Comparison of ENCODE assay signal across 14 cellular contexts in the genomic region with DNA sequence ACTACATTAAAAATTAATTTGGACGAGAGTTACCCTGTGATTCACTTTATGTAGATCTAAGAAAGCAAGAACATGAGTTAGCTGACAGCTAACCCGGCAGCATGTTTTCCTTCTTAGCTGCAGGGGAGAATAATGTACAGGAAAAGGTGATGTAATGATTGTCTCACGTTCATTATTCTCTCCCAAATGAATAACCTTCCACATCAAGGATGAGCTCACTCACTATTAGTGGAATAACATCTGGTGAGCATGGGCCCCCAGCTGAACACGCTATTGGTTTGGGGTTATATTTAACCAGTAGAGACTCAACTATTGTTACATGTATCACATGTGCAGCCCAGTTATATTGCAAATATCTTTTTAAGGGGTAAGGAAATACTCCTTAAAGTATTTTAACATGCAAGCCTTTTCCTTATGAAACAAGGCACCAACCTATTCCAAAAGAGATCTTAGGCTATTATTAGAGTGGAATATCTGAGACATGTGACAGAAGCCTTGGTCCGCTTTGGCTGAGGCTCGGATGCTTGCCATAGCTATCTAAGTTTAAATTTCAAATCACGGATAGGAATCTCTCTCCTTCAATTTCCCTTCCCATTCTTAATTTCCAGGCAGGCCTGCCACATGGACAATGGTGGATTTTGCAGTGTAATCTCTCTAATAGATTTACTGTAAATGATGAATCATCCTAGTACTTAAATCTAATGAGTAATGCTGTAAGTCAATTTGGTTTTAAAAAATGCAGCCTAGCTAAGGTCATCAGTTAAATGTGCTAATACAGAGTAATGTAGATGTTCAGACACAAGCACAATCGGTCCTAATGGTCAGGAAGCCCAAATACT.
DNase-seq lines count a peak whose midpoint lies in the region; ATAC-seq and TF ChIP-seq lines count a peak whose summit lies in the region.
"Had no signal": no experiment of that assay in that cellular context is flagged by ENCODE, and none has a peak within 500 bp of the region (broad histone marks: within the 10 kb centered on the region; RNA-seq: fewer than 3 reads in every experiment).

No MANE protein-coding gene starts in this region.

- no peaks in the 10 kb centered on the region for H3K36me3 Mint-ChIP-seq in mesothelial cell of epicardium
- H3K36me3 Mint-ChIP-seq: activated naive CD4-positive, alpha-beta T cell treated with anti-CD3 and anti-CD28 coated beads, Interleukin-2, amount 50 U/mL, for 24 hours had no signal

- H3K9me3 ChIP-seq in stomach (no peaks in the 10 kb centered on the region), hepatocyte (ENCODE audit: low read depth) (no peaks in the 10 kb centered on the region)

- TF ChIP-seq EP300 in stomach (IDR thresholded peaks at IDR 0.05), result no peak

- H3K27ac ChIP-seq in stomach (no peak overlapping the region), hepatocyte (no peak overlapping the region)

- H3K9me3 Mint-ChIP-seq in mesothelial cell of epicardium, result no peaks in the 10 kb centered on the region
- H3K9me3 Mint-ChIP-seq: activated naive CD4-positive, alpha-beta T cell treated with anti-CD3 and anti-CD28 coated beads, Interleukin-2, amount 50 U/mL, for 24 hours; neural crest cell had no signal

- POLR2A ChIA-PET in BJ (lab: Charles Lee), result no interaction called here

- H3K79me2 ChIP-seq in hepatocyte, result no peaks in the 10 kb centered on the region

- no peak overlapping the region for H3K4me3 Mint-ChIP-seq in mesothelial cell of epicardium
- H3K4me3 Mint-ChIP-seq: activated naive CD4-positive, alpha-beta T cell treated with anti-CD3 and anti-CD28 coated beads, Interleukin-2, amount 50 U/mL, for 24 hours; neural crest cell had no signal

- no peak overlapping the region for H2AFZ ChIP-seq in hepatocyte

- no peaks in the 10 kb centered on the region for H3K27me3 Mint-ChIP-seq in mesothelial cell of epicardium (ENCODE audit: low read depth)

- no peaks in the 10 kb centered on the region for H3K36me3 ChIP-seq in BJ (ENCODE audit: control insufficient read depth, insufficient read depth, low read length)
- no peaks in the 10 kb centered on the region for H3K36me3 ChIP-seq in stomach
- no peaks in the 10 kb centered on the region for H3K36me3 ChIP-seq in hepatocyte (replicated peaks; ENCODE audit: insufficient read depth, low read depth)

- H3K4me2 ChIP-seq in hepatocyte, result no peak overlapping the region

- intact Hi-C loops in stomach (cut with DNase I; ENCODE audit: low total_unique reads), result no loop called here

- no peak overlapping the region for H3K4me3 ChIP-seq in BJ (ENCODE audit: low read depth, low read length)
- H3K4me3 ChIP-seq in stomach, result no peak overlapping the region
- H3K4me3 ChIP-seq in hepatocyte, result no peak overlapping the region

- WGBS in stomach, 5 donors, result 48 to 71% (median 62%) methylated on average over 8 of the region's 8 CpGs
- WGBS in hepatocyte (ENCODE audit: low lambda C conversion rate, missing lambda C conversion rate), result 59% methylated on average over 8 of the region's 8 CpGs

- peak overlapping the region; percentile 12 for H3K27ac Mint-ChIP-seq in mesothelial cell of epicardium
- H3K27ac Mint-ChIP-seq: activated naive CD4-positive, alpha-beta T cell treated with anti-CD3 and anti-CD28 coated beads, Interleukin-2, amount 50 U/mL, for 24 hours had no signal

- H3K4me1 ChIP-seq in stomach (peaks cover 0 to 15% (median 7%) of the 10 kb centered on the region in 4 donors), hepatocyte (ENCODE audit: insufficient read depth) (peaks cover 20% of the 10 kb centered on the region)

- CTCF ChIA-PET in BJ (lab: Yijun Ruan, JAX), result interaction anchor here (1.0 to 1.4 kb wide), 2 partner anchors 10 to 28 kb away, joined by 3 to 4 read pairs; no protein-coding TSS in a partner anchor

- H3K27me3 ChIP-seq in BJ (ENCODE audit: control insufficient read depth, insufficient read depth, low read length) (no peaks in the 10 kb centered on the region), stomach (no peaks in the 10 kb centered on the region), hepatocyte (no peaks in the 10 kb centered on the region)

- H4K20me1 ChIP-seq in hepatocyte (ENCODE audit: insufficient read depth, poor library complexity, severe bottlenecking), result no peaks in the 10 kb centered on the region

- ATAC-seq in HG02884 (IDR thresholded peaks at IDR 0.05; ENCODE audit: unreplicated experiment), result no peak
- ATAC-seq: activated CD4-positive, CD25-positive, alpha-beta regulatory T cell treated with anti-CD3 and anti-CD28 coated beads, Interleukin-2, amount 50 U/mL, for 24 hours had no signal

- DNase-seq in BJ (ENCODE audit: low read depth) (peak; percentile 88), LHCN-M2 (ENCODE audit: low read depth) (peak; percentile 82), dermis blood vessel endothelial cell (peak; percentile 92), mesothelial cell of epicardium (ENCODE audit: low spot score in 2 of 2, unreplicated experiment in 2 of 2) (no peak), stomach (no peak), hepatocyte (ENCODE audit: low spot score) (no peak), NCI-H1436 (lab: John Stamatoyannopoulos, UW) (no peak)
- DNase-seq: DMS153, KBM-7, NCI-H526 treated with DMSO at 0.1 percent for 48 hours had no signal

- H3K4me1 Mint-ChIP-seq in mesothelial cell of epicardium, result peaks cover 15% of the 10 kb centered on the region
- H3K4me1 Mint-ChIP-seq: activated naive CD4-positive, alpha-beta T cell treated with anti-CD3 and anti-CD28 coated beads, Interleukin-2, amount 50 U/mL, for 24 hours; neural crest cell had no signal

- TF ChIP-seq CTCF in BJ (IDR thresholded peaks at IDR 0.05; ENCODE audit: insufficient read depth, low read depth, low read length) (no peak), mesothelial cell of epicardium (IDR thresholded peaks at IDR 0.05; ENCODE audit: unreplicated experiment) (no peak), stomach (IDR thresholded peaks at IDR 0.05) (no peak), hepatocyte (IDR thresholded peaks at IDR 0.05; ENCODE audit: poor library complexity) (no peak)

- no peak for TF ChIP-seq POLR2A in stomach (IDR thresholded peaks at IDR 0.05)

- H3K9me2 ChIP-seq in hepatocyte (replicated peaks; ENCODE audit: insufficient read depth), result no peaks in the 10 kb centered on the region

Comparison
In these comparisons a context has a peak if more than half of its experiments do, and no peak if none do; other contexts are left out.
1. DNase-seq: peak in BJ (single experiment), LHCN-M2 (single experiment) and dermis blood vessel endothelial cell (single experiment); none in mesothelial cell of epicardium (0 of 2), stomach (single experiment), hepatocyte (single experiment) and NCI-H1436 (single experiment).